In genomic region chr5:77774981-77775772, GRCh38 we compare ENCODE assay signal across 8 cellular contexts.
DNase-seq lines count a peak whose midpoint lies in the region; ATAC-seq and TF ChIP-seq lines count a peak whose summit lies in the region.

No MANE protein-coding gene starts in this region.

- H3K36me3 ChIP-seq in NT2/D1 (ENCODE audit: insufficient read depth, insufficient read length, low read length) (peaks cover 33% of the 10 kb centered on the region), muscle layer of colon (ENCODE audit: insufficient read depth, low read length) (peaks cover 5% of the 10 kb centered on the region)

- H3K27me3 ChIP-seq in NT2/D1 (ENCODE audit: insufficient read depth, insufficient read length) (no peaks in the 10 kb centered on the region), muscle layer of colon (ENCODE audit: control insufficient read depth in 1 of 2, insufficient read depth in 2 of 2, low read length in 2 of 2) (no peaks in the 10 kb centered on the region)

- TF ChIP-seq CTCF in coronary artery (IDR thresholded peaks at IDR 0.05) (no peak), GM20000 (IDR thresholded peaks at IDR 0.05; ENCODE audit: extremely low read depth, missing control alignments) (no peak)

- peak overlapping the region; percentile 90 to 98 for H3K27ac ChIP-seq in coronary artery
- H3K27ac ChIP-seq in muscle layer of colon (ENCODE audit: low read depth, low read length), result peak overlapping the region; percentile 92

- peak; percentile 0 for DNase-seq in GM04503 (ENCODE audit: low read depth)
- no peak for DNase-seq in NT2/D1 (ENCODE audit: low read depth, low spot score)
- no peak for DNase-seq in coronary artery (ENCODE audit: low spot score)
- no peak for DNase-seq in GM20000 (ENCODE audit: low spot score)
- DNase-seq in iPS-NIHi11 (ENCODE audit: low spot score), result no peak
- DNase-seq in midbrain (lab: John Stamatoyannopoulos, UW), result no peak

- H3K9ac ChIP-seq in NT2/D1 (ENCODE audit: insufficient read length, low read depth), result peak overlapping the region; percentile 86
- peak overlapping the region; percentile 87 for H3K9ac ChIP-seq in muscle layer of colon (ENCODE audit: low read length)

- no peaks in the 10 kb centered on the region for H3K9me3 ChIP-seq in NT2/D1 (ENCODE audit: insufficient read depth, low read length)
- no peaks in the 10 kb centered on the region for H3K9me3 ChIP-seq in muscle layer of colon (ENCODE audit: low read length)

- H3K4me1 ChIP-seq in NT2/D1 (ENCODE audit: insufficient read depth, insufficient read length) (no peaks in the 10 kb centered on the region), muscle layer of colon (ENCODE audit: insufficient read depth, low read length) (peaks cover 38% of the 10 kb centered on the region)

- H3K4me3 ChIP-seq in NT2/D1 (ENCODE audit: insufficient read length, low read depth), result peak overlapping the region; percentile 79
- H3K4me3 ChIP-seq in coronary artery, result peak overlapping the region; percentile 87
- H3K4me3 ChIP-seq in muscle layer of colon (ENCODE audit: low read depth in 1 of 2, low read length in 2 of 2), result peak overlapping the region; percentile 38 to 94

- ATAC-seq in GM21737 (IDR thresholded peaks at IDR 0.05; ENCODE audit: unreplicated experiment), result peak; percentile 5
